15 cellular contexts compared by ENCODE assay signal in the genomic region with DNA sequence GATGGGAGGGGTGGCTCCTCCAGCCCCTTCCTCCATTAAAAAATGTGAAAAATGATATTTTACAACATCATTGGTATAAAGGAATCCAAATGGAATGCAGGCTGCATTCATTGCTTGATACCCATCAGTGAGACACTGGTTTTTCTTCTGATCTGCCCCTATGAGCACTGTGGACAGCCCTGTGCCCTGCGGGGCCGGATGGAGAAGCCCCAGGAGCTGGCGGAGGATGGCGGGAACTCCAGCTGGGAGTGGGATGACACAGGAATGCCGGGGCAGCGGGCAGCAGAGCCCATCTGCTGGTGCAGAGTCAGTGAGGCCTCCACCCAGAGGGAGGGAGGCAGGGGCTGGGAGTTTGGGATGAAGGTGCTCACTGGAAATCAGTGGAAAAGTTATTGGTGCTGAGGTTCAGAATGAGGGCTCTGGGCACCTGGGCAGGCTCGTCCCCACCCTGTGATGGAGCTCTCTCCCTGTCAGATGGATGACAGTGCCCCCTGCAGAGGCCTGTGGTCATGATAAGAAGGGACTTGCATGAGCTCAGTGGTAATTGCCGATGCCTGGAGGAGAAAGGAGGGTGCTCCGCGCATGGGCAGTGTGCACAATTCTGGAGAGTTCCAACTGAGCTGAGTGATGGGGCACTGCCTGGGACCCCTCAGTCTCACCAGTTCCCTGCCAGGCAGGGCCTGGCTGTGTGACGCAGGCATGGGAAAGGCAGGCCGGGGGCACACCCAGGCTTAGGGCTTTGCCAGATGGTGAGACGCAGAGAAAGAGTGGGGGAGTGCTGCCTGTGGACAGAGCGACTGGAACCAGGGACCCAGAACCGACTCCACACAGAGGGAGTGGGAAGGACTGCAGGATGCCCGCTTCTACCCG. TPM values are rescaled to one million over a fixed set of nuclear protein-coding genes. Genes with fewer than 3 reads are reported as not detected.
DNase-seq lines count a peak whose midpoint lies in the region; ATAC-seq, FAIRE-seq and TF ChIP-seq lines count a peak whose summit lies in the region.
"Had no signal": no experiment of that assay in that cellular context is flagged by ENCODE, and none has a peak within 500 bp of the region (broad histone marks: within the 10 kb centered on the region; RNA-seq: fewer than 3 reads in every experiment).

No MANE protein-coding gene starts in this region.

- H3K9me2 ChIP-seq in DOHH2 (replicated peaks; ENCODE audit: control insufficient read depth, low read length): no peaks in the 10 kb centered on the region

- no peaks in the 10 kb centered on the region for H3K9me3 Mint-ChIP-seq in astrocyte (ENCODE audit: unreplicated experiment)
- no peaks in the 10 kb centered on the region for H3K9me3 Mint-ChIP-seq in T-helper 2 cell treated with Interferon-gamma antibody and Interleukin-4, amounts not matched to agents 5 μg/mL and 100 μg/mL, for 36 hours

- H3K4me2 ChIP-seq in DOHH2 (ENCODE audit: low read length) (peak overlapping the region; percentile 45; the same call in 1 of the 2 replicates), astrocyte (ENCODE audit: low read length) (no peak overlapping the region), osteoblast (ENCODE audit: insufficient read depth, low read length) (no peak overlapping the region)

- no peak overlapping the region for H3K4me3 Mint-ChIP-seq in astrocyte (ENCODE audit: unreplicated experiment)
- H3K4me3 Mint-ChIP-seq in T-helper 2 cell treated with Interferon-gamma antibody and Interleukin-4, amounts not matched to agents 5 μg/mL and 100 μg/mL, for 36 hours: no peak overlapping the region
- H3K4me3 Mint-ChIP-seq: activated CD8-positive, alpha-beta T cell treated with anti-CD3 and anti-CD28 coated beads, Interleukin-2, amount 10 ng/mL, durations not matched to agents 7 days and 5 days had no signal

- H3K9ac ChIP-seq in astrocyte (ENCODE audit: low read length): no peak overlapping the region

- H2AFZ ChIP-seq in astrocyte (ENCODE audit: low read depth, low read length): no peak overlapping the region
- no peak overlapping the region for H2AFZ ChIP-seq in osteoblast (ENCODE audit: low read length)

- H3K27ac ChIP-seq in DOHH2 (ENCODE audit: low read depth, low read length) (no peak overlapping the region), astrocyte (ENCODE audit: low read depth, low read length) (no peak overlapping the region), osteoblast (ENCODE audit: low read depth, low read length) (no peak overlapping the region)
- H3K27ac ChIP-seq: lower lobe of right lung, suprapubic skin had no signal

- TF ChIP-seq CTCF in DOHH2 (IDR thresholded peaks at IDR 0.05; ENCODE audit: low read depth, low read length, poor library complexity, severe bottlenecking) (peak; percentile 43), astrocyte (IDR thresholded peaks at IDR 0.05; ENCODE audit: insufficient read depth, low read depth, low read length) (no peak), osteoblast (IDR thresholded peaks at IDR 0.05; ENCODE audit: extremely low read depth, low read depth, low read length) (no peak)

- peaks cover 68% of the 10 kb centered on the region for H3K79me2 ChIP-seq in DOHH2 (ENCODE audit: control insufficient read depth, low read length)
- H3K79me2 ChIP-seq in astrocyte (ENCODE audit: insufficient read depth, low read length): no peaks in the 10 kb centered on the region
- H3K79me2 ChIP-seq in osteoblast (ENCODE audit: insufficient read depth, low read length): no peaks in the 10 kb centered on the region

- H3K4me1 Mint-ChIP-seq in astrocyte (ENCODE audit: low read depth, unreplicated experiment): peaks cover 14% of the 10 kb centered on the region
- peaks cover 12% of the 10 kb centered on the region for H3K4me1 Mint-ChIP-seq in T-helper 2 cell treated with Interferon-gamma antibody and Interleukin-4, amounts not matched to agents 5 μg/mL and 100 μg/mL, for 36 hours (ENCODE audit: low read depth)

- H4K20me1 ChIP-seq in DOHH2 (ENCODE audit: control insufficient read depth, insufficient read depth, low read depth, low read length) (peaks cover 63% of the 10 kb centered on the region), astrocyte (ENCODE audit: insufficient read depth, low read length) (no peaks in the 10 kb centered on the region), osteoblast (ENCODE audit: insufficient read depth, low read length) (no peaks in the 10 kb centered on the region)

- H3K9me3 ChIP-seq in DOHH2 (ENCODE audit: control insufficient read depth, insufficient read depth, low read length): no peaks in the 10 kb centered on the region
- H3K9me3 ChIP-seq in astrocyte (ENCODE audit: insufficient read depth, low read depth, low read length): no peaks in the 10 kb centered on the region
- H3K9me3 ChIP-seq in osteoblast (ENCODE audit: low read depth, low read length): no peaks in the 10 kb centered on the region
- H3K9me3 ChIP-seq: lower lobe of right lung, suprapubic skin had no signal

- H3K36me3 Mint-ChIP-seq in astrocyte (ENCODE audit: low read depth, unreplicated experiment): no peaks in the 10 kb centered on the region
- no peaks in the 10 kb centered on the region for H3K36me3 Mint-ChIP-seq in T-helper 2 cell treated with Interferon-gamma antibody and Interleukin-4, amounts not matched to agents 5 μg/mL and 100 μg/mL, for 36 hours (ENCODE audit: low read depth)

- FAIRE-seq in HTR-8/SVneo (lab: Jason Lieb, UNC): peak; percentile 100
- no peak for FAIRE-seq in astrocyte (lab: Jason Lieb, UNC)
- FAIRE-seq: H1 had no signal

- no peak for ATAC-seq in GM21367 (IDR thresholded peaks at IDR 0.05; ENCODE audit: unreplicated experiment)
- ATAC-seq: activated CD8-positive, alpha-beta T cell treated with anti-CD3 and anti-CD28 coated beads, Interleukin-2, amount 10 ng/mL, durations not matched to agents 7 days and 5 days; esophagus mucosa; lower lobe of right lung had no signal

- H3K27me3 ChIP-seq in DOHH2 (ENCODE audit: control insufficient read depth, low read length) (peaks cover 11% of the 10 kb centered on the region), astrocyte (ENCODE audit: insufficient read depth, low read length) (peaks cover 17% of the 10 kb centered on the region), osteoblast (ENCODE audit: insufficient read depth, low read length) (peaks cover 8% of the 10 kb centered on the region)

- H3K27ac Mint-ChIP-seq in astrocyte (ENCODE audit: unreplicated experiment): peak overlapping the region; percentile 66
- no peak overlapping the region for H3K27ac Mint-ChIP-seq in T-helper 2 cell treated with Interferon-gamma antibody and Interleukin-4, amounts not matched to agents 5 μg/mL and 100 μg/mL, for 36 hours
- H3K27ac Mint-ChIP-seq: activated CD8-positive, alpha-beta T cell treated with anti-CD3 and anti-CD28 coated beads, Interleukin-2, amount 10 ng/mL, durations not matched to agents 7 days and 5 days had no signal

- DNase-seq in HTR-8/SVneo (ENCODE audit: insufficient read length, low spot score): peak; percentile 100
- DNase-seq in astrocyte (ENCODE audit: low read depth): no peak
- peak; percentile 54 for DNase-seq in osteoblast (ENCODE audit: insufficient read length, low spot score, missing footprints)
- DNase-seq in T-helper 2 cell treated with Interferon-gamma antibody and Interleukin-4, amounts not matched to agents 5 μg/mL and 100 μg/mL, for 36 hours (ENCODE audit: low spot score): no peak
- DNase-seq in hippocampal formation (lab: John Stamatoyannopoulos, UW): no peak
- DNase-seq in NOMO-1 treated with DMSO at 0.1 percent for 48 hours (lab: John Stamatoyannopoulos, UW; ENCODE audit: unreplicated experiment): no peak
- DNase-seq: activated CD8-positive, alpha-beta T cell treated with anti-CD3 and anti-CD28 coated beads, Interleukin-2, amount 10 ng/mL, durations not matched to agents 7 days and 5 days; Calu3; lower lobe of right lung; NCI-H1092 had no signal

- H3K4me3 ChIP-seq in DOHH2 (ENCODE audit: low read length) (no peak overlapping the region), astrocyte (ENCODE audit: insufficient read depth, low read depth, low read length) (no peak overlapping the region), osteoblast (ENCODE audit: insufficient read depth, low read length) (no peak overlapping the region)
- H3K4me3 ChIP-seq: lower lobe of right lung, suprapubic skin had no signal

- H3F3A ChIP-seq in DOHH2 (ENCODE audit: control insufficient read depth, insufficient read depth): peaks cover 16% of the 10 kb centered on the region

- H3K27me3 Mint-ChIP-seq in astrocyte (ENCODE audit: low read depth, unreplicated experiment): peaks cover 16% of the 10 kb centered on the region
- peaks cover 46% of the 10 kb centered on the region for H3K27me3 Mint-ChIP-seq in T-helper 2 cell treated with Interferon-gamma antibody and Interleukin-4, amounts not matched to agents 5 μg/mL and 100 μg/mL, for 36 hours (ENCODE audit: low read depth)

- H3K4me1 ChIP-seq in DOHH2 (ENCODE audit: control insufficient read depth, low read length): peaks cover 65% of the 10 kb centered on the region
- peaks cover 5% of the 10 kb centered on the region for H3K4me1 ChIP-seq in astrocyte (ENCODE audit: insufficient read depth, low read length)
- no peaks in the 10 kb centered on the region for H3K4me1 ChIP-seq in osteoblast (ENCODE audit: insufficient read depth, low read length)

- H3K36me3 ChIP-seq in DOHH2 (ENCODE audit: control insufficient read depth, low read length) (peaks cover 43% of the 10 kb centered on the region), astrocyte (ENCODE audit: insufficient read depth, low read length) (no peaks in the 10 kb centered on the region), osteoblast (ENCODE audit: insufficient read depth, low read length) (no peaks in the 10 kb centered on the region)
- H3K36me3 ChIP-seq: lower lobe of right lung, suprapubic skin had no signal

RNA-seq across cellular contexts. Expression of gene CTCFL, which starts 23.2 kb away (rescaled TPM):
- total RNA-seq in astrocyte (not detected in 2 replicates), osteoblast (not detected in 2 replicates)
- total RNA-seq: activated CD8-positive, alpha-beta T cell treated with anti-CD3 and anti-CD28 coated beads, Interleukin-2, amount 10 ng/mL, durations not matched to agents 7 days and 5 days; Calu3; esophagus mucosa; lower lobe of right lung; suprapubic skin had no signal

RNA-seq across cellular contexts. Expression of gene PCK1, which starts 59.2 kb away (rescaled TPM):
- not detected in 2 replicates for total RNA-seq in astrocyte
- not detected in 2 replicates for total RNA-seq in osteoblast
- total RNA-seq: activated CD8-positive, alpha-beta T cell treated with anti-CD3 and anti-CD28 coated beads, Interleukin-2, amount 10 ng/mL, durations not matched to agents 7 days and 5 days; H1; lower lobe of right lung had no signal

Comparison
In these comparisons a context has a peak if more than half of its experiments do, and no peak if none do; other contexts are left out.
1. DNase-seq: peak in HTR-8/SVneo (single experiment) and osteoblast (single experiment); none in astrocyte (single experiment), T-helper 2 cell treated with Interferon-gamma antibody and Interleukin-4, amounts not matched to agents 5 μg/mL and 100 μg/mL, for 36 hours (single experiment), hippocampal formation (0 of 2) and NOMO-1 treated with DMSO at 0.1 percent for 48 hours (single experiment).